In the genomic region with DNA sequence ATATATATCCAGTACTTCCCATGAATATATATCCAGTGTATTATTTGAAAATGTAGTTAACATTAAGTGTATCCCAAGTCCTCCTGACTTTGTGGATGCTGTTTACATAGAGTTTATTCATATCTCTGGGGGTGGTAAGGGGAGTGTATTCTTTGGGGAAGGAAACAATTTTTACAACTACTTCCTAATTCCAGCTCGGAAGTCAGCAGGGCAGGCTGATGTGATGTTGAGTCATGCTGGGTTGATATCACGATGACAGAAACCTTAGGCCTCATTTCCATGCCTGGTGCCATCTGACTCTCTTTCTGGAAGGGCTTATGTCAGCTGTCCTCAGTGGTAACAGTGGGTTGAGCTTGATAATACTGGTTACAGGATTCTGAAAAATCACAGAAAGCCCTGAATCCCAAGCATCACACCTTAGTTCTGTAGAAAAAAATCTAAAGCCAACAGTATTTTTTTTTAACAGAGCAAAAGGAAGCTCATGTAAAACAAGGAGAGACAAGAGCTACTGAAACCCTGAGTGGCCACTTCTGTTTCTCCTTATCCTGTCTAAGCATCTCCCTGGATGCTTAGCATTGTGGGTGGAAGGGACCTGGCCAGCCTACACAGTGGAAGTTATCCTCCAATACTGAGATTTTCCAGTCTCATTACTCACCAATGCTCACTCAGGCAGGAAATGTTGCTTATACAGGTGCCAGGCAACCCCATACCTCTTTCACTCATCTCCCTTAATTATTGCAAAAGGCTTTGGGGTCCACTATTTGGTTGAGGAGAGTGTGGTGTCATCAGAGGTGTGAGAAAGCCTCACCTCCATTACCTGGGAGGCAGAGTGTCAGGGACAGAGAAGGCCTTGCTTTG, we compare ENCODE assay signal across 1 cellular context.
TF ChIP-seq lines count a peak whose summit lies in the region.

No MANE protein-coding gene starts in this region.

TF ChIP-seq in GM23338, 12 proteins besides CTCF, POLR2A, EP300 and RAD21:
- TF ChIP-seq, protein P1, sequence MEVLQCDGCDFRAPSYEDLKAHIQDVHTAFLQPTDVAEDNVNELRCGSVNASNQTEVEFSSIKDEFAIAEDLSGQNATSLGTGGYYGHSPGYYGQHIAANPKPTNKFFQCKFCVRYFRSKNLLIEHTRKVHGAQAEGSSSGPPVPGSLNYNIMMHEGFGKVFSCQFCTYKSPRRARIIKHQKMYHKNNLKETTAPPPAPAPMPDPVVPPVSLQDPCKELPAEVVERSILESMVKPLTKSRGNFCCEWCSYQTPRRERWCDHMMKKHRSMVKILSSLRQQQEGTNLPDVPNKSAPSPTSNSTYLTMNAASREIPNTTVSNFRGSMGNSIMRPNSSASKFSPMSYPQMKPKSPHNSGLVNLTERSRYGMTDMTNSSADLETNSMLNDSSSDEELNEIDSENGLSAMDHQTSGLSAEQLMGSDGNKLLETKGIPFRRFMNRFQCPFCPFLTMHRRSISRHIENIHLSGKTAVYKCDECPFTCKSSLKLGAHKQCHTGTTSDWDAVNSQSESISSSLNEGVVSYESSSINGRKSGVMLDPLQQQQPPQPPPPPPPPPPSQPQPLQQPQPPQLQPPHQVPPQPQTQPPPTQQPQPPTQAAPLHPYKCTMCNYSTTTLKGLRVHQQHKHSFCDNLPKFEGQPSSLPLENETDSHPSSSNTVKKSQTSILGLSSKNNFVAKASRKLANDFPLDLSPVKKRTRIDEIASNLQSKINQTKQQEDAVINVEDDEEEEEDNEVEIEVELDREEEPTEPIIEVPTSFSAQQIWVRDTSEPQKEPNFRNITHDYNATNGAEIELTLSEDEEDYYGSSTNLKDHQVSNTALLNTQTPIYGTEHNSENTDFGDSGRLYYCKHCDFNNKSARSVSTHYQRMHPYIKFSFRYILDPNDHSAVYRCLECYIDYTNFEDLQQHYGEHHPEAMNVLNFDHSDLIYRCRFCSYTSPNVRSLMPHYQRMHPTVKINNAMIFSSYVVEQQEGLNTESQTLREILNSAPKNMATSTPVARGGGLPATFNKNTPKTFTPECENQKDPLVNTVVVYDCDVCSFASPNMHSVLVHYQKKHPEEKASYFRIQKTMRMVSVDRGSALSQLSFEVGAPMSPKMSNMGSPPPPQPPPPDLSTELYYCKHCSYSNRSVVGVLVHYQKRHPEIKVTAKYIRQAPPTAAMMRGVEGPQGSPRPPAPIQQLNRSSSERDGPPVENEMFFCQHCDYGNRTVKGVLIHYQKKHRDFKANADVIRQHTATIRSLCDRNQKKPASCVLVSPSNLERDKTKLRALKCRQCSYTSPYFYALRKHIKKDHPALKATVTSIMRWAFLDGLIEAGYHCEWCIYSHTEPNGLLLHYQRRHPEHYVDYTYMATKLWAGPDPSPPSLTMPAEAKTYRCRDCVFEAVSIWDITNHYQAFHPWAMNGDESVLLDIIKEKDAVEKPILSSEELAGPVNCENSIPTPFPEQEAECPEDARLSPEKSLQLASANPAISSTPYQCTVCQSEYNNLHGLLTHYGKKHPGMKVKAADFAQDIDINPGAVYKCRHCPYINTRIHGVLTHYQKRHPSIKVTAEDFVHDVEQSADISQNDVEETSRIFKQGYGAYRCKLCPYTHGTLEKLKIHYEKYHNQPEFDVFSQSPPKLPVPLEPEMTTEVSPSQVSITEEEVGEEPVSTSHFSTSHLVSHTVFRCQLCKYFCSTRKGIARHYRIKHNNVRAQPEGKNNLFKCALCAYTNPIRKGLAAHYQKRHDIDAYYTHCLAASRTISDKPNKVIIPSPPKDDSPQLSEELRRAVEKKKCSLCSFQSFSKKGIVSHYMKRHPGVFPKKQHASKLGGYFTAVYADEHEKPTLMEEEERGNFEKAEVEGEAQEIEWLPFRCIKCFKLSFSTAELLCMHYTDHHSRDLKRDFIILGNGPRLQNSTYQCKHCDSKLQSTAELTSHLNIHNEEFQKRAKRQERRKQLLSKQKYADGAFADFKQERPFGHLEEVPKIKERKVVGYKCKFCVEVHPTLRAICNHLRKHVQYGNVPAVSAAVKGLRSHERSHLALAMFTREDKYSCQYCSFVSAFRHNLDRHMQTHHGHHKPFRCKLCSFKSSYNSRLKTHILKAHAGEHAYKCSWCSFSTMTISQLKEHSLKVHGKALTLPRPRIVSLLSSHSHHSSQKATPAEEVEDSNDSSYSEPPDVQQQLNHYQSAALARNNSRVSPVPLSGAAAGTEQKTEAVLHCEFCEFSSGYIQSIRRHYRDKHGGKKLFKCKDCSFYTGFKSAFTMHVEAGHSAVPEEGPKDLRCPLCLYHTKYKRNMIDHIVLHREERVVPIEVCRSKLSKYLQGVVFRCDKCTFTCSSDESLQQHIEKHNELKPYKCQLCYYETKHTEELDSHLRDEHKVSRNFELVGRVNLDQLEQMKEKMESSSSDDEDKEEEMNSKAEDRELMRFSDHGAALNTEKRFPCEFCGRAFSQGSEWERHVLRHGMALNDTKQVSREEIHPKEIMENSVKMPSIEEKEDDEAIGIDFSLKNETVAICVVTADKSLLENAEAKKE (CRISPR knock-in tag; IDR thresholded peaks at IDR 0.05) = no peak
- TF ChIP-seq STAT1 (IDR thresholded peaks at IDR 0.05; ENCODE audit: unreplicated experiment) (no peak), EZH2 (IDR thresholded peaks at IDR 0.05; ENCODE audit: low read depth, unreplicated experiment) (no peak), CREB1 (CRISPR knock-in tag; IDR thresholded peaks at IDR 0.05; ENCODE audit: low read depth) (no peak), POLR2AphosphoS5 (IDR thresholded peaks at IDR 0.05; ENCODE audit: low read depth) (no peak), NANOG (IDR thresholded peaks at IDR 0.05; ENCODE audit: borderline replicate concordance) (no peak), EZH2phosphoT487 (IDR thresholded peaks at IDR 0.05; ENCODE audit: unreplicated experiment) (no peak), ZNF331 (CRISPR knock-in tag; IDR thresholded peaks at IDR 0.05; ENCODE audit: low read depth) (no peak), JUNB (IDR thresholded peaks at IDR 0.05; ENCODE audit: unreplicated experiment) (no peak), REST (IDR thresholded peaks at IDR 0.05; ENCODE audit: unreplicated experiment) (no peak)
- TF ChIP-seq, protein P2, sequence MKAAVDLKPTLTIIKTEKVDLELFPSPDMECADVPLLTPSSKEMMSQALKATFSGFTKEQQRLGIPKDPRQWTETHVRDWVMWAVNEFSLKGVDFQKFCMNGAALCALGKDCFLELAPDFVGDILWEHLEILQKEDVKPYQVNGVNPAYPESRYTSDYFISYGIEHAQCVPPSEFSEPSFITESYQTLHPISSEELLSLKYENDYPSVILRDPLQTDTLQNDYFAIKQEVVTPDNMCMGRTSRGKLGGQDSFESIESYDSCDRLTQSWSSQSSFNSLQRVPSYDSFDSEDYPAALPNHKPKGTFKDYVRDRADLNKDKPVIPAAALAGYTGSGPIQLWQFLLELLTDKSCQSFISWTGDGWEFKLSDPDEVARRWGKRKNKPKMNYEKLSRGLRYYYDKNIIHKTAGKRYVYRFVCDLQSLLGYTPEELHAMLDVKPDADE (IDR thresholded peaks at IDR 0.05) = no peak
